In the genomic region with DNA sequence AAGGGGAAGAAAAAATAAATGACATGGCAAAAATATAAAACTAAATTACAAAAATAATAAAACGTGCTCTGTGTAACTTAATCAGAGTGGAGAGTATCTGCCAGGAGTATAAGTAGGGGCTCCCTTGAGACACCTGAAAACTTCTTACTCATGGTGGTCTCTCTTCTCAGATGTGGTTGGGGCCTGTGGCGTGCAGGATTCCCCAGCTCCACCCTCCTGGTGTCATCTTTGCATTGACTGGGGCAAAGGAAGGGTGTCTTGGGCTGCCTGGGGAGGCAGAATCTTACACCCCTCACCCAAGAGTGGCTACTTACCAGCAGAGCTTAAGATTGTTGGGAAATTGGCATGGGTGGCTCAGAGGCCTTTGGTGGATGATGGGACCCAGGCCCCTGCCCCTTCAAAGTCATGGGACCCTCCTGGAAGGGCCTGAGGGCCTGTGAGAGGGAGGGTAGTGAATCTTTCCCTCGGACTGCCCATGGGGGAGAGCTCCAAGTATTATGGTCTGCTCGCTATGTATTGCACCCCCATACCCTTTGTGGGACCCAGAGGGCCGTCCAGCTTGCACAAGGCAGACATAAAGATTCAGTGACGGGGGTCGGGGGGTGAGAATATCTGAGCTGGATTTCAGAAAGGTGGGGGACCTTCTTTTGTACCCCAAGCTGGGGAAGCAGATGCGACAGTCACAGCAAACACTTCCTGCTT, we compare ENCODE assay signal across 25 cellular contexts. TPM values are rescaled to one million over a fixed set of nuclear protein-coding genes. Genes with fewer than 3 reads are reported as not detected.
DNase-seq lines count a peak whose midpoint lies in the region; ATAC-seq lines count a peak whose summit lies in the region.
"Had no signal": no experiment of that assay in that cellular context is flagged by ENCODE, and none has a peak within 500 bp of the region (broad histone marks: within the 10 kb centered on the region; RNA-seq: fewer than 3 reads in every experiment).

No MANE protein-coding gene starts in this region.

- peak; percentile 50 for DNase-seq in Jurkat, Clone E6-1 (ENCODE audit: low read depth, low spot score)
- peak; percentile 39 for DNase-seq in activated naive CD8-positive, alpha-beta T cell treated with anti-CD3 and anti-CD28 coated beads for 36 hours
- peak; percentile 39 for DNase-seq in sciatic nerve (ENCODE audit: low spot score)
- DNase-seq in stimulated activated naive CD8-positive, alpha-beta T cell treated with anti-CD3 and anti-CD28 coated beads, Interleukin-15, amount 100 ng/mL, for 72 hours = peak; percentile 22 to 41
- DNase-seq in SIG-M5 treated with dmso at 0.1 percent for 504 hours (lab: John Stamatoyannopoulos, UW; ENCODE audit: unreplicated experiment) = no peak
- DNase-seq: AML-193; CD4-positive, alpha-beta T cell; GOT3; HFFc6; Kasumi-1; NCI-H1092 treated with DMSO at 0.1 percent for 48 hours; NCI-H1436 treated with DMSO at 0.1 percent for 48 hours; NCI-H1930; NCI-H446; NCI-H524 treated with DMSO at 0.1 percent for 48 hours; NCI-H774; PC-9 had no signal

- no peak overlapping the region for H3K4me3 Mint-ChIP-seq in activated naive CD8-positive, alpha-beta T cell treated with anti-CD3 and anti-CD28 coated beads for 36 hours
- no peak overlapping the region for H3K4me3 Mint-ChIP-seq in stimulated activated naive CD8-positive, alpha-beta T cell treated with anti-CD3 and anti-CD28 coated beads, Interleukin-15, amount 100 ng/mL, for 72 hours
- H3K4me3 Mint-ChIP-seq: CD4-positive, alpha-beta T cell; HFFc6; IgD-negative memory B cell had no signal

- no peak overlapping the region for H3K27ac Mint-ChIP-seq in activated naive CD8-positive, alpha-beta T cell treated with anti-CD3 and anti-CD28 coated beads for 36 hours
- H3K27ac Mint-ChIP-seq in stimulated activated naive CD8-positive, alpha-beta T cell treated with anti-CD3 and anti-CD28 coated beads, Interleukin-15, amount 100 ng/mL, for 72 hours = no peak overlapping the region
- H3K27ac Mint-ChIP-seq: CD4-positive, alpha-beta T cell; HFFc6; IgD-negative memory B cell had no signal

- peaks cover 2% of the 10 kb centered on the region for H3K4me1 Mint-ChIP-seq in activated naive CD8-positive, alpha-beta T cell treated with anti-CD3 and anti-CD28 coated beads for 36 hours
- H3K4me1 Mint-ChIP-seq in stimulated activated naive CD8-positive, alpha-beta T cell treated with anti-CD3 and anti-CD28 coated beads, Interleukin-15, amount 100 ng/mL, for 72 hours = peaks cover 6% of the 10 kb centered on the region

- no peak overlapping the region for H3K4me3 ChIP-seq in Jurkat, Clone E6-1 (ENCODE audit: low read length)
- H3K4me3 ChIP-seq: A549; BLaER1 treated with 17β-estradiol and CSF1 and Interleukin-3, amounts not matched to agents 10 nM and 100 nM; HAP-1; PC-9; SJSA1 had no signal

- H3K36me3 Mint-ChIP-seq in activated naive CD8-positive, alpha-beta T cell treated with anti-CD3 and anti-CD28 coated beads for 36 hours = no peaks in the 10 kb centered on the region
- H3K36me3 Mint-ChIP-seq: IgD-negative memory B cell had no signal

- H3K9me3 Mint-ChIP-seq in activated naive CD8-positive, alpha-beta T cell treated with anti-CD3 and anti-CD28 coated beads for 36 hours = no peaks in the 10 kb centered on the region
- H3K9me3 Mint-ChIP-seq in stimulated activated naive CD8-positive, alpha-beta T cell treated with anti-CD3 and anti-CD28 coated beads, Interleukin-15, amount 100 ng/mL, for 72 hours = no peaks in the 10 kb centered on the region
- H3K9me3 Mint-ChIP-seq: CD4-positive, alpha-beta T cell; HFFc6; IgD-negative memory B cell had no signal

- H3K27me3 Mint-ChIP-seq in activated naive CD8-positive, alpha-beta T cell treated with anti-CD3 and anti-CD28 coated beads for 36 hours = peaks cover 4% of the 10 kb centered on the region
- H3K27me3 Mint-ChIP-seq in stimulated activated naive CD8-positive, alpha-beta T cell treated with anti-CD3 and anti-CD28 coated beads, Interleukin-15, amount 100 ng/mL, for 72 hours = peaks cover 24% of the 10 kb centered on the region

- intact Hi-C loops in sciatic nerve (cut with DNase I) = no loop called here

- no peak for ATAC-seq in sciatic nerve
- ATAC-seq in stimulated activated naive CD8-positive, alpha-beta T cell treated with anti-CD3 and anti-CD28 coated beads, Interleukin-15, amount 100 ng/mL, for 72 hours = peak; percentile 93
- ATAC-seq in HG02840 (IDR thresholded peaks at IDR 0.05; ENCODE audit: low FRiP score, unreplicated experiment) = no peak
- no peak for ATAC-seq in HG02870 (IDR thresholded peaks at IDR 0.05; ENCODE audit: unreplicated experiment)
- ATAC-seq: A549, Right ventricle myocardium inferior had no signal

RNA-seq across cellular contexts. Expression of gene TRAF3IP1, which starts 6.9 kb away (rescaled TPM):
- 12.4 TPM for polyA plus RNA-seq in Jurkat, Clone E6-1 (2012; ENCODE audit: insufficient read depth, insufficient read length)
- 10 to 100 TPM in 1 of 2 experiments, 1 to 10 TPM in 1; 8.4 to 11.0 TPM for total RNA-seq in activated naive CD8-positive, alpha-beta T cell treated with anti-CD3 and anti-CD28 coated beads for 36 hours
- 33.4 TPM for total RNA-seq in sciatic nerve

RNA-seq across cellular contexts. Expression of gene PER2, which starts 25.0 kb away (rescaled TPM):
- 5.4 TPM for polyA plus RNA-seq in Jurkat, Clone E6-1 (2012; ENCODE audit: insufficient read depth, insufficient read length)
- total RNA-seq in activated naive CD8-positive, alpha-beta T cell treated with anti-CD3 and anti-CD28 coated beads for 36 hours = 10 to 100 TPM; 15.3 to 17.5 TPM
- 24.7 TPM for total RNA-seq in sciatic nerve
